8 cellular contexts compared by ENCODE assay signal in the genomic region with DNA sequence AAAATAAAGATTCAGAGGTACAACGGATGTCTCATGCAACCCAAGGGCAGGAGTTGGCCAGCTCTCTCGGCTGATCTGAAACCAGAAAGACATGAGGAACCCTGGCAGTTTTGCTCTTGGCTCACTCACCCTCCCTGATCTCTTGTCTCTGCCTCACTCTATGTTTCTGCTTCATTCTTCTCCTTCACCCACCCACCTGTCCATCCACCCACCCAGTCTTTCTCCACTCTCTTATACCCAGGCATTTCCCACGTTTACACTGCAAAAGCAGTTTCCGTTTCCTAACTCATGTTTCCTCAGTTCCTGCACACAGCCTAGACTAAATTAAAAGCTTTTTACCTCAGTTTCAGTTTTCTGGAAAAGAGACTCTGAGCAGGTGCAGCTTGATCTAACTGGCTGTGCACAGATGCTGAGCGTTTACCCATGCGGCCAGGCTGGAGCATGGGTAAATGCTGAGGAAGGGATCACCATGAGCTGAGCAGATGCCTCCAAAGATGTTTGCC.
DNase-seq lines count a peak whose midpoint lies in the region; ATAC-seq and TF ChIP-seq lines count a peak whose summit lies in the region.

No MANE protein-coding gene starts in this region.

- peaks cover 0 to 4% of the 10 kb centered on the region in 2 donors for H3K4me1 ChIP-seq in breast epithelium
- peaks cover 48% of the 10 kb centered on the region for H3K4me1 ChIP-seq in mammary epithelial cell (ENCODE audit: insufficient read depth, low read length)

- intact Hi-C loops in breast epithelium (cut with DNase I; ENCODE audit: low total_unique reads), result no loop called here
- intact Hi-C loops in mammary epithelial cell (cut with micrococcal nuclease), result loop anchor here (5.0 kb wide), 1 partner anchor 33 kb away; no protein-coding TSS in a partner anchor

- H3K4me3 ChIP-seq in breast epithelium (no peak overlapping the region), mammary epithelial cell (replicated peaks in 1 of 3; ENCODE audit: insufficient read depth in 1 of 3, low read depth in 2 of 3, low read length in 3 of 3) (no peak overlapping the region)

- H4K20me1 ChIP-seq in mammary epithelial cell (ENCODE audit: insufficient read depth, low read length), result no peaks in the 10 kb centered on the region

- H3K9me3 ChIP-seq in breast epithelium, result no peaks in the 10 kb centered on the region
- no peaks in the 10 kb centered on the region for H3K9me3 ChIP-seq in mammary epithelial cell (replicated peaks; ENCODE audit: insufficient read depth, low read length)

- dilution Hi-C loops in mammary epithelial cell (cut with HindIII; ENCODE audit: low sequenced_read_pairs), result loop anchor here (5.0 kb wide), 1 partner anchor 58 kb away; no protein-coding TSS in a partner anchor

- TF ChIP-seq CTCF in breast epithelium (IDR thresholded peaks at IDR 0.05), result no peak
- no peak for TF ChIP-seq CTCF in mammary epithelial cell (conservative IDR thresholded peaks at IDR 0.05 in 1 of 2, IDR thresholded peaks at IDR 0.05 in 1 of 2; ENCODE audit: extremely low read depth in 1 of 2, insufficient read depth in 1 of 2, low read depth in 1 of 2, low read length in 2 of 2)

- no TSS peak for BruUV-seq in mammary epithelial cell (replicated peaks; lab: Mats Ljungman, UMichigan)

- H2AFZ ChIP-seq in mammary epithelial cell (ENCODE audit: low read depth, low read length), result no peak overlapping the region

- no peak for TF ChIP-seq POLR2A in breast epithelium (IDR thresholded peaks at IDR 0.05)

- no peak overlapping the region for H3K9ac ChIP-seq in mammary epithelial cell (ENCODE audit: insufficient read depth, low read length)

- peak; percentile 38 for ATAC-seq in HG03196 (IDR thresholded peaks at IDR 0.05; ENCODE audit: unreplicated experiment)

- in situ Hi-C loops in mammary epithelial cell (cut with MboI; ENCODE audit: low sequenced_read_pairs in 2 of 2), result no loop called here

- no peak overlapping the region for H3K4me2 ChIP-seq in mammary epithelial cell (ENCODE audit: insufficient read depth, low read depth, low read length)

- H3K27me3 ChIP-seq in breast epithelium (no peaks in the 10 kb centered on the region), mammary epithelial cell (ENCODE audit: insufficient read depth, low read length) (no peaks in the 10 kb centered on the region)

- peak overlapping the region; percentile 11 to 61 for H3K27ac ChIP-seq in breast epithelium
- no peak overlapping the region for H3K27ac ChIP-seq in mammary epithelial cell (ENCODE audit: insufficient read depth, low read depth, low read length)

- no peak for DNase-seq in breast epithelium (ENCODE audit: low spot score in 2 of 2)
- no peak for DNase-seq in mammary epithelial cell
- peak; percentile 34 for DNase-seq in activated naive CD4-positive, alpha-beta T cell treated with anti-CD3 and anti-CD28 coated beads, Interleukin-2, amount 50 U/mL, for 16 hours
- DNase-seq in stimulated activated CD4-positive, alpha-beta T cell treated with anti-CD3 and anti-CD28 coated beads, Interleukin-4, amount 100 ng/mL, for 1 hour, result peak; percentile 26
- DNase-seq in putamen (ENCODE audit: low spot score), result no peak
- no peak for DNase-seq in A172 (ENCODE audit: low spot score)
- DNase-seq in NCI-H1092 (lab: John Stamatoyannopoulos, UW), result no peak

- no peaks in the 10 kb centered on the region for H3K79me2 ChIP-seq in mammary epithelial cell (ENCODE audit: insufficient read depth, low read length)

- CTCF ChIA-PET in mammary epithelial cell (lab: Charles Lee; ENCODE audit: low non-redundant PET), result no interaction called here

- H3K36me3 ChIP-seq in breast epithelium, result no peaks in the 10 kb centered on the region
- H3K36me3 ChIP-seq in mammary epithelial cell (ENCODE audit: insufficient read depth, low read length), result no peaks in the 10 kb centered on the region

- 93% methylated on average over 6 of the region's 6 CpGs for WGBS in mammary epithelial cell (ENCODE audit: low coverage, missing lambda C conversion rate)

Comparison
In these comparisons a context has a peak if more than half of its experiments do, and no peak if none do; other contexts are left out.
1. DNase-seq: peak in activated naive CD4-positive, alpha-beta T cell treated with anti-CD3 and anti-CD28 coated beads, Interleukin-2, amount 50 U/mL, for 16 hours (single experiment) and stimulated activated CD4-positive, alpha-beta T cell treated with anti-CD3 and anti-CD28 coated beads, Interleukin-4, amount 100 ng/mL, for 1 hour (single experiment); none in breast epithelium (0 of 2), mammary epithelial cell (single experiment), putamen (single experiment), A172 (single experiment) and NCI-H1092 (single experiment).